In the genomic region with DNA sequence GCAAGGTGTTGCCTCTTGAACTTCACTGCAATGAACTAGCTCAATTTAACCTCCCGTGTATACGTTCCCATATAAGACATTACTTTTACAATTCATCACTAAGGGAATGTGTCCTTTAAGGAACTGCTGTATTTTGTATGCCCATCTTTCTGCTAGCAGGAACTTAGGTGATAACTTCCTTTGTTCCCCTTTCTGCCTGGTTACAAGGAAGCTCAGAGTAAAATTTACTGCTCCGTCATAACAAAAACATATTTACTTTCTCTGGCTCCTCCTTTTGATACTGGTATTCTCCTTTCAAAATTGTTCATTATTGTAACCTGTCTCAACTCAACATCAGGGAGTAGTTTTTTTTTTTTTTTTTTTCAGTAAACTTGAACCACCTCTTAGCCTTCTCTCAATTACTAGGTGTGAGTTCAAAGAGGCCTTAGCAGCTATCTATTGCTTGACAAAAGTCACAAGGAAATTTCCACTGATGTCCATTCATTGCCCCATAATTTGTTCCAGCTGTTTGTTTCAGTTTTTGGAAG, we compare ENCODE assay signal across 1 cellular context.
TF ChIP-seq lines count a peak whose summit lies in the region.

No MANE protein-coding gene starts in this region.

TF ChIP-seq in GM12878, 131 proteins besides CTCF, POLR2A, EP300 and RAD21:
- no peak for TF ChIP-seq ZNF384 (IDR thresholded peaks at IDR 0.05; ENCODE audit: borderline replicate concordance, low read depth, low read length)
- no peak for TF ChIP-seq TCF12 (IDR thresholded peaks at IDR 0.05; ENCODE audit: low read depth, low read length)
- TF ChIP-seq PAX8 (IDR thresholded peaks at IDR 0.05) = no peak
- TF ChIP-seq ZNF217 (IDR thresholded peaks at IDR 0.05) = no peak
- TF ChIP-seq, protein P1, sequence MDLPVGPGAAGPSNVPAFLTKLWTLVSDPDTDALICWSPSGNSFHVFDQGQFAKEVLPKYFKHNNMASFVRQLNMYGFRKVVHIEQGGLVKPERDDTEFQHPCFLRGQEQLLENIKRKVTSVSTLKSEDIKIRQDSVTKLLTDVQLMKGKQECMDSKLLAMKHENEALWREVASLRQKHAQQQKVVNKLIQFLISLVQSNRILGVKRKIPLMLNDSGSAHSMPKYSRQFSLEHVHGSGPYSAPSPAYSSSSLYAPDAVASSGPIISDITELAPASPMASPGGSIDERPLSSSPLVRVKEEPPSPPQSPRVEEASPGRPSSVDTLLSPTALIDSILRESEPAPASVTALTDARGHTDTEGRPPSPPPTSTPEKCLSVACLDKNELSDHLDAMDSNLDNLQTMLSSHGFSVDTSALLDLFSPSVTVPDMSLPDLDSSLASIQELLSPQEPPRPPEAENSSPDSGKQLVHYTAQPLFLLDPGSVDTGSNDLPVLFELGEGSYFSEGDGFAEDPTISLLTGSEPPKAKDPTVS (IDR thresholded peaks at IDR 0.05; ENCODE audit: low read depth, low read length) = no peak
TF ChIP-seq in GM12878: peak in this region for 0.
